Comparison of ENCODE assay signal across 16 cellular contexts in the genomic region with DNA sequence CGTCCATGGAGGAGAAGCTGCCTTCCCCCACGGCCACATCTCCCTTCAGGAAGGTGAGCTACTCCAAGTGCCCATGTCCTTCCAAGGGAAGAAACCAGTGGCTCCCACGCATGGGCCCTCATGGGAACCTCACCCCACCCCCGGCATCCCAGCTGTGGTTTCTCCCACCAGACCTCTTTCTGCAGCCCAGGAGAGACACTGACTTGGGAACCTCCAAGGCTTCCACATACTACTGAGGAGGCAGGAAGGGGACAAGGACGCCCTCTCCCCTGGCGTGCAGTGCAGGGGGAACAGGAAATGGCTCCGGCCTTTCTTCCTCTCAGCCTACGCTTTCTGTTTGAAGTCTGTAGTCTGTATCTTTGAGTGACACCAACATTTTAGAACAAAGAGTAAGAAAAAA.
A peak's percentile ranks its signal among the peaks of the same experiment; 100 is the strongest.
DNase-seq lines count a peak whose midpoint lies in the region; ATAC-seq and TF ChIP-seq lines count a peak whose summit lies in the region.
"Had no signal": no experiment of that assay in that cellular context is flagged by ENCODE, and none has a peak within 500 bp of the region (broad histone marks: within the 10 kb centered on the region; RNA-seq: fewer than 3 reads in every experiment).

No MANE protein-coding gene starts in this region.

- intact Hi-C loops in sciatic nerve (cut with DNase I): no loop called here
- intact Hi-C loops in colonic mucosa (cut with DNase I): no loop called here

- peaks cover 0 to 20% (median 4%) of the 10 kb centered on the region in 11 experiments; a peak in 9 of 22 replicates for H3K9me3 ChIP-seq in BLaER1 treated with 17β-estradiol and CSF1 and Interleukin-3, amounts not matched to agents 10 nM and 100 nM (replicated peaks in 1 of 11)
- H3K9me3 ChIP-seq in Karpas-422 (ENCODE audit: low read length) (no peaks in the 10 kb centered on the region), colonic mucosa (no peaks in the 10 kb centered on the region)
- H3K9me3 ChIP-seq: BE2C, gastrocnemius medialis had no signal

- H3K4me2 ChIP-seq in BLaER1 treated with 17β-estradiol and CSF1 and Interleukin-3, amounts not matched to agents 10 nM and 100 nM: peak overlapping the region; percentile 16 to 81 (median 66); a peak in 19 of 22 replicates
- no peak overlapping the region for H3K4me2 ChIP-seq in Karpas-422 (ENCODE audit: low read depth, low read length, poor library complexity, severe bottlenecking)

- H2AFZ ChIP-seq in Karpas-422 (ENCODE audit: low read length): no peak overlapping the region

- TF ChIP-seq CTCF in colonic mucosa (IDR thresholded peaks at IDR 0.05): no peak

- H3K9ac ChIP-seq in BLaER1 treated with 17β-estradiol and CSF1 and Interleukin-3, amounts not matched to agents 10 nM and 100 nM: peak overlapping the region in 4 of 11 experiments; percentile 4 to 30 (median 15); a peak in 5 of 22 replicates
- no peak overlapping the region for H3K9ac ChIP-seq in Karpas-422 (ENCODE audit: low read length)
- H3K9ac ChIP-seq in colonic mucosa (ENCODE audit: low read depth in 2 of 2, low read length in 2 of 2): no peak overlapping the region

- DNase-seq in activated T-helper 1 cell treated with Interleukin-2 at 50 U/mL for 16 hours (ENCODE audit: low read depth) (peak; percentile 13), sciatic nerve (ENCODE audit: low spot score) (no peak), Karpas-422 (no peak), colonic mucosa (no peak), NCI-H1092 treated with DMSO at 0.1 percent for 48 hours (lab: John Stamatoyannopoulos, UW) (no peak)
- DNase-seq: activated gamma-delta T cell treated with Interleukin-2 at 50 U/mL for 16 hours, BE2C, gastrocnemius medialis, GF-D8, KG1, left colon, NCI-H2107, nucleus accumbens had no signal

- no peaks in the 10 kb centered on the region for H4K20me1 ChIP-seq in BLaER1 treated with 17β-estradiol and CSF1 and Interleukin-3, amounts not matched to agents 10 nM and 100 nM
- H4K20me1 ChIP-seq in Karpas-422 (ENCODE audit: insufficient read depth, low read depth, low read length): no peaks in the 10 kb centered on the region

- H3K79me2 ChIP-seq in Karpas-422 (ENCODE audit: low read length): no peaks in the 10 kb centered on the region

- 0 out of 20 replicates have a peak overlapping the region, but pooled peaks of 1 of the 10 experiments have one; percentile 0 for H3K4me3 ChIP-seq in BLaER1 treated with 17β-estradiol and CSF1 and Interleukin-3, amounts not matched to agents 10 nM and 100 nM
- H3K4me3 ChIP-seq in Karpas-422 (ENCODE audit: low read length) (no peak overlapping the region), colonic mucosa (no peak overlapping the region)
- H3K4me3 ChIP-seq: gastrocnemius medialis had no signal

- H3K27ac ChIP-seq in BLaER1 treated with 17β-estradiol and CSF1 and Interleukin-3, amounts not matched to agents 10 nM and 100 nM: peak overlapping the region in 10 of 11 experiments; percentile 10 to 75 (median 61); a peak in 16 of 22 replicates
- H3K27ac ChIP-seq in Karpas-422 (ENCODE audit: low read length) (no peak overlapping the region), colonic mucosa (no peak overlapping the region)
- H3K27ac ChIP-seq: gastrocnemius medialis had no signal

- no peaks in the 10 kb centered on the region for H3K36me3 ChIP-seq in BLaER1 treated with 17β-estradiol and CSF1 and Interleukin-3, amounts not matched to agents 10 nM and 100 nM
- no peaks in the 10 kb centered on the region for H3K36me3 ChIP-seq in Karpas-422 (ENCODE audit: insufficient read depth, low read length)
- no peaks in the 10 kb centered on the region for H3K36me3 ChIP-seq in colonic mucosa
- H3K36me3 ChIP-seq: BE2C, gastrocnemius medialis had no signal

- peak; percentile 63 for ATAC-seq in GM18858 (IDR thresholded peaks at IDR 0.05; ENCODE audit: unreplicated experiment)
- peak; percentile 69 for ATAC-seq in HG02885 (IDR thresholded peaks at IDR 0.05; ENCODE audit: poor library complexity, unreplicated experiment)
- ATAC-seq in sciatic nerve: no peak
- ATAC-seq: gastrocnemius medialis, left colon had no signal

- no peaks in the 10 kb centered on the region for H3K9me2 ChIP-seq in Karpas-422 (replicated peaks; ENCODE audit: insufficient read depth, low read length)

- H3K4me1 ChIP-seq in BLaER1 treated with 17β-estradiol and CSF1 and Interleukin-3, amounts not matched to agents 10 nM and 100 nM: peaks cover 7 to 73% (median 33%) of the 10 kb centered on the region in 10 experiments
- H3K4me1 ChIP-seq in Karpas-422 (ENCODE audit: low read length) (no peaks in the 10 kb centered on the region), colonic mucosa (no peaks in the 10 kb centered on the region)
- H3K4me1 ChIP-seq: BE2C, gastrocnemius medialis had no signal

- no peaks in the 10 kb centered on the region for H3K27me3 ChIP-seq in BLaER1 treated with 17β-estradiol and CSF1 and Interleukin-3, amounts not matched to agents 10 nM and 100 nM
- H3K27me3 ChIP-seq in Karpas-422 (ENCODE audit: low read length): no peaks in the 10 kb centered on the region
- no peaks in the 10 kb centered on the region for H3K27me3 ChIP-seq in colonic mucosa
- H3K27me3 ChIP-seq: BE2C, gastrocnemius medialis had no signal

Comparison
In these comparisons a context has a peak if more than half of its experiments do, and no peak if none do; other contexts are left out.
1. H3K27ac ChIP-seq: peak in BLaER1 treated with 17β-estradiol and CSF1 and Interleukin-3, amounts not matched to agents 10 nM and 100 nM (10 of 11); none in Karpas-422 (single experiment) and colonic mucosa (single experiment).